ENCODE assay signal across 9 cellular contexts in the genomic region with DNA sequence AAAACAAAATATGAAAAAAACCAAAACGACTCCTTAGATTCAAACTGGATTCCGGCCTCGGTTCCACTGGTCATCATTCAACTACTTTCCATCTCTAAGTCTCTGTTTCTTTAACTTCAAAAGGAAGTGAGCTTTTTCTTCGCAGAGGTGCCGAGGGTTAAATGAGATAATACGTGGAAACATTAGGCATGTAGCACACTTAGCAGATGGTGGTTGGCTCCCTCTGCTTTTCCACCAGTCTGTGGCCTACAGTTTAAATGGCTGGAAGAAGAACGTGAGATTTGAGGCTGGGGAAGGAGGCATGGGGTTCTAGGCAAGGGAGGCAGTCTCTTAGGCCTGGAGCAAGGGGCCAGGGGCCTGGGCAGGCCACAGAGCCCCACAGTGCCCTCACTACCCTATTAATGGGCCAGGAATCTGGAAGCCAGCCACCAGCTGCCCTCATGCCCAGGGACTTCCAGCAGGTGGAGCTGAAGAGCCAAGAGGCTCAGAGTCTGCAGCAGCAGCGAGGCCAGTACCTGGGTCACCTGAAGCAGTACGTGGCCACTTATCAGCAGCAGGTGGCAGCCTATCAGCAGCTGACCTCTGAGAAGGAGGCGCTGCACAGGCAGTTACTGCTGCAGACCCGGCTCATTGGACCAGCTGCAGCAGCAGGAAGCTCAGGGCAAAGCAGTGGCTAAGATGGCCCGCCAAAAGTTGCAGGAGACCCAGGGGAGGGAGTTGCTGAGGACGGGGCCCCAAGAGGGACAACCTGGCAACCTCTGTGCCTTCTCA. TPM values are rescaled to one million over a fixed set of nuclear protein-coding genes. Genes with fewer than 3 reads are reported as not detected.
DNase-seq lines count a peak whose midpoint lies in the region; ATAC-seq, FAIRE-seq and TF ChIP-seq lines count a peak whose summit lies in the region.
"Not testable (repeated sequence)": the region's sequence is repeated elsewhere in the genome, so short reads cannot be mapped to it uniquely, and the experiment has no call there.
"Had no signal": no experiment of that assay in that cellular context is flagged by ENCODE, and none has a peak within 500 bp of the region (broad histone marks: within the 10 kb centered on the region; RNA-seq: fewer than 3 reads in every experiment).

No MANE protein-coding gene starts in this region.

- ATAC-seq in A549 (peak; percentile 93 to 96), right lobe of liver (peak; percentile 89 to 97 (median 92))
- peak; percentile 55 to 58 for ATAC-seq in activated T-cell treated with anti-CD3 and anti-CD28 coated beads, Interleukin-2, amount 50 U/mL, for 4 hours

- TF ChIP-seq CTCF in A549 (IDR thresholded peaks at IDR 0.05): peak; percentile 90
- TF ChIP-seq CTCF in endothelial cell (IDR thresholded peaks at IDR 0.05; ENCODE audit: unreplicated experiment): peak; percentile 74
- TF ChIP-seq CTCF in right lobe of liver (IDR thresholded peaks at IDR 0.05): peak; percentile 79 to 97 (median 96)

- peak; percentile 53 to 85 for DNase-seq in A549 (ENCODE audit: low read depth in 1 of 2, low spot score in 1 of 2)
- DNase-seq in GM12892 (ENCODE audit: insufficient read length): peak; percentile 38
- DNase-seq in NCI-H1694 (lab: John Stamatoyannopoulos, UW): peak; percentile 32
- DNase-seq in SK-N-DZ (ENCODE audit: low spot score): peak; percentile 71
- DNase-seq in activated T-cell treated with anti-CD3 and anti-CD28 coated beads, Interleukin-2, amount 50 U/mL, for 4 hours: peak; percentile 63
- DNase-seq in endothelial cell (ENCODE audit: low spot score): peak; percentile 86
- peak; percentile 82 to 90 (median 87) for DNase-seq in right lobe of liver
- DNase-seq in stimulated activated CD4-positive, alpha-beta T cell treated with anti-CD3 and anti-CD28 coated beads, Interleukin-1b, Interleukin-23, amount 100 ng/mL, for 24 hours (ENCODE audit: low read depth in 4 of 4, low spot score in 1 of 4): peak; percentile 42 to 55 (median 50)

- not testable (repeated sequence) for H3K4me1 ChIP-seq in A549, right lobe of liver

- not testable (repeated sequence) for H3K36me3 ChIP-seq in right lobe of liver

- TF ChIP-seq EP300 in A549 (IDR thresholded peaks at IDR 0.05): not testable (repeated sequence)

- H3K4me3 Mint-ChIP-seq in activated T-cell treated with anti-CD3 and anti-CD28 coated beads, Interleukin-2, amount 50 U/mL, for 4 hours; endothelial cell (ENCODE audit: unreplicated experiment): not testable (repeated sequence)

- peak; percentile 78 to 80 for TF ChIP-seq RAD21 in A549 (conservative IDR thresholded peaks at IDR 0.05 in 1 of 2, IDR thresholded peaks at IDR 0.05 in 1 of 2)

- not testable (repeated sequence) for H3K4me1 Mint-ChIP-seq in activated T-cell treated with anti-CD3 and anti-CD28 coated beads, Interleukin-2, amount 50 U/mL, for 4 hours (ENCODE audit: low read depth); endothelial cell (ENCODE audit: unreplicated experiment)

- peaks cover 14% of the 10 kb centered on the region for H3K9me3 ChIP-seq in A549
- H3K9me3 ChIP-seq in right lobe of liver: not testable (repeated sequence)

- H3K27ac ChIP-seq in A549, right lobe of liver: not testable (repeated sequence)

- H3K36me3 Mint-ChIP-seq in activated T-cell treated with anti-CD3 and anti-CD28 coated beads, Interleukin-2, amount 50 U/mL, for 4 hours (ENCODE audit: insufficient read depth); endothelial cell (ENCODE audit: low read depth, unreplicated experiment): not testable (repeated sequence)

- FAIRE-seq in A549 (lab: Jason Lieb, UNC); GM12892 (lab: Jason Lieb, UNC): not testable (repeated sequence)

- intact Hi-C loops in right lobe of liver (cut with DNase I): not testable (repeated sequence)

- WGBS in A549 (ENCODE audit: missing lambda C conversion rate): 60% methylated on average over 8 of the region's 13 CpGs
- 45% methylated on average over 10 of the region's 13 CpGs for WGBS in right lobe of liver (ENCODE audit: insufficient coverage, low coverage, low lambda C conversion rate, missing lambda C conversion rate)

- not testable (repeated sequence) for H3K27ac Mint-ChIP-seq in endothelial cell (ENCODE audit: unreplicated experiment)

- POLR2A ChIA-PET in A549 (lab: Yijun Ruan, JAX): interaction anchor here (0.6 kb wide), 1 partner anchor 729 kb away, joined by 3 read pairs; no protein-coding TSS in a partner anchor

- CTCF ChIA-PET in A549 (lab: Yijun Ruan, JAX): interaction anchor here (0.6 to 5.7 kb wide), 69 partner anchors 8 to 652 kb away, joined by 3 to 104 read pairs (median 4); a partner anchor contains a TSS

- H3K27me3 Mint-ChIP-seq in activated T-cell treated with anti-CD3 and anti-CD28 coated beads, Interleukin-2, amount 50 U/mL, for 4 hours (ENCODE audit: low read depth); endothelial cell (ENCODE audit: unreplicated experiment): not testable (repeated sequence)

- TF ChIP-seq POLR2A in A549 (IDR thresholded peaks at IDR 0.05; ENCODE audit: low read length); GM12892 (IDR thresholded peaks at IDR 0.05; ENCODE audit: low read depth, low read length); right lobe of liver (IDR thresholded peaks at IDR 0.05): not testable (repeated sequence)

- not testable (repeated sequence) for H3K27me3 ChIP-seq in right lobe of liver

- not testable (repeated sequence) for H3K9me3 Mint-ChIP-seq in activated T-cell treated with anti-CD3 and anti-CD28 coated beads, Interleukin-2, amount 50 U/mL, for 4 hours; endothelial cell (ENCODE audit: unreplicated experiment)

- not testable (repeated sequence) for H3K4me3 ChIP-seq in A549, right lobe of liver

- peak overlapping the region; percentile 49 for H3K4me2 ChIP-seq in A549

RNA-seq across cellular contexts. Expression of a gene that starts 27.8 kb away (rescaled TPM):
- 156 and 159 TPM in 2 replicates for polyA plus RNA-seq in A549 (2011; rRNA removed)
- 62.6 and 75.6 TPM in 2 replicates for polyA plus RNA-seq in A549 (2012; cell fraction: cytosol; rRNA removed)
- 29.0 and 39.6 TPM in 2 replicates for polyA plus RNA-seq in A549 (2012; cell fraction: nucleus; rRNA removed)
- 83.2 to 83.9 TPM (median 83.3 TPM) in 3 replicates for polyA plus RNA-seq in A549 (2017; fragmentation: RNase III; extraction: RNeasy Plus Mini Kit Qiagen cat#74134 plus additional on column Dnase treatment)
- polyA minus RNA-seq in A549 (2011; rRNA and poly(A)+ RNA removed): 54.3 and 66.6 TPM in 2 replicates
- polyA plus RNA-seq in GM12892 (2012; ENCODE audit: missing spikeins): 14.8 TPM
- 181 and 189 TPM in 2 replicates for polyA plus RNA-seq in SK-N-DZ (2014; cell fraction: cytosol; rRNA removed)
- polyA plus RNA-seq in SK-N-DZ (2014; cell fraction: nucleus; rRNA removed): 79.9 and 121 TPM in 2 replicates
- total RNA-seq in activated T-cell treated with anti-CD3 and anti-CD28 coated beads, Interleukin-2, amount 50 U/mL, for 4 hours: 10 to 100 TPM; 36.9 to 38.0 (median 37.1) TPM
- total RNA-seq in endothelial cell (ENCODE audit: unreplicated experiment): 69.0 TPM
- 10 to 100 TPM; 24.0 to 29.5 (median 26.4) TPM for total RNA-seq in right lobe of liver

RNA-seq across cellular contexts. Expression of a gene that starts 43.9 kb away (rescaled TPM):
- polyA plus RNA-seq in A549 (2011; rRNA removed): 0.56 and 0.61 TPM in 2 replicates
- polyA plus RNA-seq in A549 (2012; cell fraction: cytosol; rRNA removed): 0.20 and 0.22 TPM in 2 replicates
- polyA plus RNA-seq in A549 (2012; cell fraction: nucleus; rRNA removed): 0.24 and 0.28 TPM in 2 replicates
- polyA plus RNA-seq in A549 (2017; fragmentation: RNase III; extraction: RNeasy Plus Mini Kit Qiagen cat#74134 plus additional on column Dnase treatment): 0.17 to 0.29 TPM (median 0.24 TPM) in 3 replicates
- 0.58 and 1.1 TPM in 2 replicates for polyA minus RNA-seq in A549 (2011; rRNA and poly(A)+ RNA removed)
- polyA plus RNA-seq in GM12892 (2012; ENCODE audit: missing spikeins): 0.23 TPM
- not detected in 2 replicates for polyA plus RNA-seq in SK-N-DZ (2014; cell fraction: cytosol; rRNA removed)
- polyA plus RNA-seq in SK-N-DZ (2014; cell fraction: nucleus; rRNA removed): 0.27 TPM in 1 of 2 replicates, not detected in the other
- under 1 TPM in 2 of 3 donors, not detected in 1; 0.19 to 0.95 TPM for total RNA-seq in activated T-cell treated with anti-CD3 and anti-CD28 coated beads, Interleukin-2, amount 50 U/mL, for 4 hours
- total RNA-seq in endothelial cell (ENCODE audit: unreplicated experiment): not detected
- total RNA-seq in right lobe of liver: under 1 TPM in 2 of 6 experiments, not detected in 4; 0.13 to 0.46 TPM
- total RNA-seq: mesenteric fat pad had no signal

RNA-seq across cellular contexts. Expression of a gene that starts 58.9 kb away (rescaled TPM):
- polyA plus RNA-seq in A549 (2011; rRNA removed): 1.2 and 1.4 TPM in 2 replicates
- 0.41 and 0.43 TPM in 2 replicates for polyA plus RNA-seq in A549 (2012; cell fraction: cytosol; rRNA removed)
- 0.28 and 21.3 TPM in 2 replicates for polyA plus RNA-seq in A549 (2012; cell fraction: nucleus; rRNA removed)
- 0.94 to 1.3 TPM (median 1.2 TPM) in 3 replicates for polyA plus RNA-seq in A549 (2017; fragmentation: RNase III; extraction: RNeasy Plus Mini Kit Qiagen cat#74134 plus additional on column Dnase treatment)
- polyA minus RNA-seq in A549 (2011; rRNA and poly(A)+ RNA removed): 0.87 and 1.4 TPM in 2 replicates
- 2.6 TPM for polyA plus RNA-seq in GM12892 (2012; ENCODE audit: missing spikeins)
- polyA plus RNA-seq in SK-N-DZ (2014; cell fraction: cytosol; rRNA removed): 3.4 and 3.6 TPM in 2 replicates
- polyA plus RNA-seq in SK-N-DZ (2014; cell fraction: nucleus; rRNA removed): 1.3 and 7.0 TPM in 2 replicates
- 1 to 10 TPM in 2 of 3 donors, under 1 TPM in 1; 0.46 to 1.2 (median 1.0) TPM for total RNA-seq in activated T-cell treated with anti-CD3 and anti-CD28 coated beads, Interleukin-2, amount 50 U/mL, for 4 hours
- 4.1 TPM for total RNA-seq in endothelial cell (ENCODE audit: unreplicated experiment)
- 1 to 10 TPM; 1.2 to 2.5 (median 1.7) TPM for total RNA-seq in right lobe of liver

RNA-seq across cellular contexts. Expression of a gene that starts 59.2 kb away (rescaled TPM):
- polyA plus RNA-seq in A549 (2011; rRNA removed) (5.4 and 5.7 TPM in 2 replicates), A549 (2017; fragmentation: RNase III; extraction: RNeasy Plus Mini Kit Qiagen cat#74134 plus additional on column Dnase treatment) (3.8 to 5.1 TPM (median 4.4 TPM) in 3 replicates)
- 4.1 and 5.6 TPM in 2 replicates for polyA plus RNA-seq in A549 (2012; cell fraction: cytosol; rRNA removed)
- 7.8 and 8.5 TPM in 2 replicates for polyA plus RNA-seq in A549 (2012; cell fraction: nucleus; rRNA removed)
- polyA minus RNA-seq in A549 (2011; rRNA and poly(A)+ RNA removed): 26.4 and 27.4 TPM in 2 replicates
- 3.2 TPM for polyA plus RNA-seq in GM12892 (2012; ENCODE audit: missing spikeins)
- polyA plus RNA-seq in SK-N-DZ (2014; cell fraction: cytosol; rRNA removed): 2.2 and 3.7 TPM in 2 replicates
- polyA plus RNA-seq in SK-N-DZ (2014; cell fraction: nucleus; rRNA removed): 1.7 and 4.8 TPM in 2 replicates
- 10 to 100 TPM; 11.4 to 12.9 (median 11.9) TPM for total RNA-seq in activated T-cell treated with anti-CD3 and anti-CD28 coated beads, Interleukin-2, amount 50 U/mL, for 4 hours
- total RNA-seq in endothelial cell (ENCODE audit: unreplicated experiment) (7.7 TPM), right lobe of liver (10 to 100 TPM in 2 of 6 experiments, 1 to 10 TPM in 4; 3.6 to 13.6 (median 7.3) TPM)

RNA-seq across cellular contexts. Expression of a gene that starts 59.5 kb away (rescaled TPM):
- polyA plus RNA-seq in A549 (2011; rRNA removed): 84.1 and 130 TPM in 2 replicates
- 187 and 202 TPM in 2 replicates for polyA plus RNA-seq in A549 (2012; cell fraction: cytosol; rRNA removed)
- polyA plus RNA-seq in A549 (2012; cell fraction: nucleus; rRNA removed): 190 and 198 TPM in 2 replicates
- polyA plus RNA-seq in A549 (2017; fragmentation: RNase III; extraction: RNeasy Plus Mini Kit Qiagen cat#74134 plus additional on column Dnase treatment): 119 to 124 TPM (median 120 TPM) in 3 replicates
- 47.5 and 53.3 TPM in 2 replicates for polyA minus RNA-seq in A549 (2011; rRNA and poly(A)+ RNA removed)
- 82.3 TPM for polyA plus RNA-seq in GM12892 (2012; ENCODE audit: missing spikeins)
- polyA plus RNA-seq in SK-N-DZ (2014; cell fraction: cytosol; rRNA removed): 5.1 and 9.0 TPM in 2 replicates
- polyA plus RNA-seq in SK-N-DZ (2014; cell fraction: nucleus; rRNA removed): 9.1 and 10.9 TPM in 2 replicates
- 100 to 1,000 TPM; 130 to 158 (median 151) TPM for total RNA-seq in activated T-cell treated with anti-CD3 and anti-CD28 coated beads, Interleukin-2, amount 50 U/mL, for 4 hours
- total RNA-seq in endothelial cell (ENCODE audit: unreplicated experiment): 19.8 TPM
- 10 to 100 TPM; 43.4 to 83.0 (median 51.0) TPM for total RNA-seq in right lobe of liver

Comparison
In these comparisons a context has a peak if more than half of its experiments do, and no peak if none do; other contexts are left out.
1. DNase-seq: peak in every context shown above with its lines; median percentile 87 in right lobe of liver; 86 in endothelial cell; 71 in SK-N-DZ; 69 in A549; 63 in activated T-cell treated with anti-CD3 and anti-CD28 coated beads, Interleukin-2, amount 50 U/mL, for 4 hours; 50 in stimulated activated CD4-positive, alpha-beta T cell treated with anti-CD3 and anti-CD28 coated beads, Interleukin-1b, Interleukin-23, amount 100 ng/mL, for 24 hours; 38 in GM12892; 32 in NCI-H1694.